ENCODE assay signal across 24 cellular contexts in genomic region chr22:41274856-41275255, GRCh38. TPM values are rescaled to one million over a fixed set of nuclear protein-coding genes. Genes with fewer than 3 reads are reported as not detected.
DNase-seq lines count a peak whose midpoint lies in the region; ATAC-seq and TF ChIP-seq lines count a peak whose summit lies in the region.
"Had no signal": no experiment of that assay in that cellular context is flagged by ENCODE, and none has a peak within 500 bp of the region (broad histone marks: within the 10 kb centered on the region; RNA-seq: fewer than 3 reads in every experiment).

No MANE protein-coding gene starts in this region.

- no peaks in the 10 kb centered on the region for H3K9me3 ChIP-seq in left ventricle myocardium inferior (replicated peaks)
- no peaks in the 10 kb centered on the region for H3K9me3 ChIP-seq in spleen
- H3K9me3 ChIP-seq in colonic mucosa = no peaks in the 10 kb centered on the region
- H3K9me3 ChIP-seq: A549, SJSA1 had no signal

- H3K4me3 Mint-ChIP-seq in activated T-cell treated with anti-CD3 and anti-CD28 coated beads, Interleukin-2, amount 50 U/mL, for 4 hours = no peak overlapping the region
- H3K4me3 Mint-ChIP-seq: activated T-cell treated with anti-CD3 and anti-CD28 coated beads, Interleukin-2, amount 50 U/mL, for 24 hours; B cell; dendritic cell treated with granulocyte-macrophage colony-stimulating factor and Interleukin-4, amounts not matched to agents 40 ng/mL and 50 ng/mL, for 4 days; naive thymus-derived CD8-positive, alpha-beta T cell; stimulated activated naive CD8-positive, alpha-beta T cell treated with anti-CD3 and anti-CD28 coated beads, Interleukin-15, amount 100 ng/mL, for 72 hours; type B pancreatic cell had no signal

- ATAC-seq in left ventricle myocardium superior (peak; percentile 30), GM21515 (IDR thresholded peaks at IDR 0.05; ENCODE audit: unreplicated experiment) (no peak)
- no peak for ATAC-seq in activated T-cell treated with anti-CD3 and anti-CD28 coated beads, Interleukin-2, amount 50 U/mL, for 4 hours
- ATAC-seq: A549; naive thymus-derived CD8-positive, alpha-beta T cell; Panc1; stimulated activated naive CD8-positive, alpha-beta T cell treated with anti-CD3 and anti-CD28 coated beads, Interleukin-15, amount 100 ng/mL, for 72 hours had no signal

- peaks cover 93% of the 10 kb centered on the region for H3K36me3 ChIP-seq in left ventricle myocardium inferior
- peaks cover 4 to 100% (median 86%) of the 10 kb centered on the region in 6 donors for H3K36me3 ChIP-seq in spleen
- peaks cover 7% of the 10 kb centered on the region for H3K36me3 ChIP-seq in colonic mucosa

- no peaks in the 10 kb centered on the region for H3K9me3 Mint-ChIP-seq in activated T-cell treated with anti-CD3 and anti-CD28 coated beads, Interleukin-2, amount 50 U/mL, for 4 hours
- H3K9me3 Mint-ChIP-seq: activated T-cell treated with anti-CD3 and anti-CD28 coated beads, Interleukin-2, amount 50 U/mL, for 24 hours; dendritic cell treated with granulocyte-macrophage colony-stimulating factor and Interleukin-4, amounts not matched to agents 40 ng/mL and 50 ng/mL, for 4 days; naive thymus-derived CD8-positive, alpha-beta T cell; stimulated activated naive CD8-positive, alpha-beta T cell treated with anti-CD3 and anti-CD28 coated beads, Interleukin-15, amount 100 ng/mL, for 72 hours; type B pancreatic cell had no signal

- peaks cover 38% of the 10 kb centered on the region for H3K36me3 Mint-ChIP-seq in activated T-cell treated with anti-CD3 and anti-CD28 coated beads, Interleukin-2, amount 50 U/mL, for 4 hours (ENCODE audit: insufficient read depth)

- no peaks in the 10 kb centered on the region for H3K4me1 Mint-ChIP-seq in activated T-cell treated with anti-CD3 and anti-CD28 coated beads, Interleukin-2, amount 50 U/mL, for 4 hours (ENCODE audit: low read depth)
- H3K4me1 Mint-ChIP-seq: B cell; stimulated activated naive CD8-positive, alpha-beta T cell treated with anti-CD3 and anti-CD28 coated beads, Interleukin-15, amount 100 ng/mL, for 72 hours had no signal

- H3K4me3 ChIP-seq in left ventricle myocardium inferior (no peak overlapping the region), spleen (no peak overlapping the region), colonic mucosa (no peak overlapping the region)
- H3K4me3 ChIP-seq: A549, SJSA1 had no signal

- no peak for TF ChIP-seq POLR2A in spleen (IDR thresholded peaks at IDR 0.05)

- H3K27ac ChIP-seq in left ventricle myocardium inferior (replicated peaks) = no peak overlapping the region
- H3K27ac ChIP-seq in cingulate gyrus (ENCODE audit: low read depth, low read length) = peak overlapping the region; percentile 93
- H3K27ac ChIP-seq in spleen = no peak overlapping the region
- no peak overlapping the region for H3K27ac ChIP-seq in colonic mucosa
- H3K27ac ChIP-seq: A549, SJSA1 had no signal

- TF ChIP-seq CTCF in left ventricle myocardium inferior (IDR thresholded peaks at IDR 0.05; ENCODE audit: borderline replicate concordance) (no peak), spleen (IDR thresholded peaks at IDR 0.05 in 8 of 11, conservative IDR thresholded peaks at IDR 0.05 in 3 of 11) (no peak), colonic mucosa (IDR thresholded peaks at IDR 0.05) (no peak)

- no peak overlapping the region for H3K9ac ChIP-seq in colonic mucosa (ENCODE audit: low read depth in 2 of 2, low read length in 2 of 2)

- no peaks in the 10 kb centered on the region for H3K4me1 ChIP-seq in left ventricle myocardium inferior
- no peaks in the 10 kb centered on the region for H3K4me1 ChIP-seq in spleen
- H3K4me1 ChIP-seq in colonic mucosa = no peaks in the 10 kb centered on the region
- H3K4me1 ChIP-seq: A549, SJSA1 had no signal

- no peaks in the 10 kb centered on the region for H3K27me3 Mint-ChIP-seq in activated T-cell treated with anti-CD3 and anti-CD28 coated beads, Interleukin-2, amount 50 U/mL, for 4 hours (ENCODE audit: low read depth)
- H3K27me3 Mint-ChIP-seq: activated T-cell treated with anti-CD3 and anti-CD28 coated beads, Interleukin-2, amount 50 U/mL, for 24 hours; B cell; dendritic cell treated with granulocyte-macrophage colony-stimulating factor and Interleukin-4, amounts not matched to agents 40 ng/mL and 50 ng/mL, for 4 days; naive thymus-derived CD8-positive, alpha-beta T cell; stimulated activated naive CD8-positive, alpha-beta T cell treated with anti-CD3 and anti-CD28 coated beads, Interleukin-15, amount 100 ng/mL, for 72 hours; type B pancreatic cell had no signal

- 90 to 98% (median 98%) methylated on average over 4 of the region's 4 CpGs for WGBS in spleen, 5 donors

- H3K27me3 ChIP-seq in left ventricle myocardium inferior (ENCODE audit: low read depth) = no peaks in the 10 kb centered on the region
- no peaks in the 10 kb centered on the region for H3K27me3 ChIP-seq in spleen (replicated peaks in 1 of 7)
- H3K27me3 ChIP-seq in colonic mucosa = no peaks in the 10 kb centered on the region
- H3K27me3 ChIP-seq: SJSA1 had no signal

- DNase-seq in left ventricle myocardium superior = no peak
- DNase-seq in left ventricle myocardium inferior = no peak
- peak in 45 of 56 donors; percentile 4 to 83 (median 54) for DNase-seq in nucleus accumbens (lab: John Stamatoyannopoulos, UW)
- DNase-seq in activated T-cell treated with anti-CD3 and anti-CD28 coated beads, Interleukin-2, amount 50 U/mL, for 4 hours = no peak
- DNase-seq in spleen = no peak
- no peak for DNase-seq in colonic mucosa
- DNase-seq: activated CD4-positive, alpha-beta T cell treated with anti-CD3 and anti-CD28 coated beads for 1 hour; activated T-cell treated with anti-CD3 and anti-CD28 coated beads, Interleukin-2, amount 50 U/mL, for 24 hours; HCEC 1CT; naive thymus-derived CD8-positive, alpha-beta T cell; NCI-H1694; NCI-H2171; NCI-H524; NK-92 treated with Interleukin-12 subunit alpha and Interleukin-12 subunit beta, amount 100 ng/mL, for 24 hours; right cardiac atrium; stimulated activated naive CD8-positive, alpha-beta T cell treated with anti-CD3 and anti-CD28 coated beads, Interleukin-15, amount 100 ng/mL, for 72 hours had no signal

- intact Hi-C loops in left ventricle myocardium superior (cut with micrococcal nuclease) = no loop called here
- intact Hi-C loops in left ventricle myocardium inferior (cut with micrococcal nuclease) = no loop called here
- intact Hi-C loops in spleen (cut with DNase I; ENCODE audit: low total_unique reads) = no loop called here
- intact Hi-C loops in colonic mucosa (cut with DNase I) = no loop called here

RNA-seq across cellular contexts. Expression of gene RANGAP1, which starts 11.1 kb away (rescaled TPM):
- 46.2 TPM for total RNA-seq in left ventricle myocardium superior
- 36.4 TPM for total RNA-seq in left ventricle myocardium inferior
- total RNA-seq in activated T-cell treated with anti-CD3 and anti-CD28 coated beads, Interleukin-2, amount 50 U/mL, for 4 hours = 100 to 1,000 TPM; 191 to 205 (median 192) TPM
- 10 to 100 TPM; 36.6 to 53.4 (median 43.7) TPM for total RNA-seq in spleen
- 10 to 100 TPM; 26.8 to 52.8 (median 29.0) TPM for polyA plus RNA-seq in spleen
- total RNA-seq in colonic mucosa = 100 to 1,000 TPM in 1 of 2 donors, 10 to 100 TPM in 1; 35.5 to 124 TPM

RNA-seq across cellular contexts. Expression of gene ZC3H7B, which starts 26.5 kb away (rescaled TPM):
- total RNA-seq in left ventricle myocardium superior = 47.6 TPM
- total RNA-seq in left ventricle myocardium inferior = 39.1 TPM
- total RNA-seq in activated T-cell treated with anti-CD3 and anti-CD28 coated beads, Interleukin-2, amount 50 U/mL, for 4 hours = 10 to 100 TPM; 57.0 to 62.4 (median 60.9) TPM
- total RNA-seq in spleen = 10 to 100 TPM; 38.7 to 59.1 (median 53.7) TPM
- polyA plus RNA-seq in spleen = 10 to 100 TPM; 10.5 to 34.2 (median 11.8) TPM
- 10 to 100 TPM; 35.2 to 51.7 TPM for total RNA-seq in colonic mucosa

RNA-seq across cellular contexts. Expression of gene CHADL, which starts 34.1 kb away (rescaled TPM):
- total RNA-seq in left ventricle myocardium superior (25.4 TPM), left ventricle myocardium inferior (10.3 TPM), spleen (1 to 10 TPM in 4 of 7 donors, under 1 TPM in 2, not detected in 1; 0.40 to 2.2 (median 1.2) TPM), colonic mucosa (1 to 10 TPM in 1 of 2 donors, under 1 TPM in 1; 0.62 to 1.8 TPM)
- under 1 TPM; 0.24 to 0.86 (median 0.60) TPM for total RNA-seq in activated T-cell treated with anti-CD3 and anti-CD28 coated beads, Interleukin-2, amount 50 U/mL, for 4 hours
- 1 to 10 TPM in 1 of 3 donors, under 1 TPM in 2; 0.89 to 1.3 (median 0.96) TPM for polyA plus RNA-seq in spleen
- polyA plus RNA-seq: A549 had no signal

Comparison
In these comparisons a context has a peak if more than half of its experiments do, and no peak if none do; other contexts are left out.
1. DNase-seq: peak in nucleus accumbens (45 of 56); none in left ventricle myocardium superior (single experiment), left ventricle myocardium inferior (single experiment), activated T-cell treated with anti-CD3 and anti-CD28 coated beads, Interleukin-2, amount 50 U/mL, for 4 hours (single experiment), spleen (single experiment) and colonic mucosa (single experiment).